8 cellular contexts compared by ENCODE assay signal in the genomic region with DNA sequence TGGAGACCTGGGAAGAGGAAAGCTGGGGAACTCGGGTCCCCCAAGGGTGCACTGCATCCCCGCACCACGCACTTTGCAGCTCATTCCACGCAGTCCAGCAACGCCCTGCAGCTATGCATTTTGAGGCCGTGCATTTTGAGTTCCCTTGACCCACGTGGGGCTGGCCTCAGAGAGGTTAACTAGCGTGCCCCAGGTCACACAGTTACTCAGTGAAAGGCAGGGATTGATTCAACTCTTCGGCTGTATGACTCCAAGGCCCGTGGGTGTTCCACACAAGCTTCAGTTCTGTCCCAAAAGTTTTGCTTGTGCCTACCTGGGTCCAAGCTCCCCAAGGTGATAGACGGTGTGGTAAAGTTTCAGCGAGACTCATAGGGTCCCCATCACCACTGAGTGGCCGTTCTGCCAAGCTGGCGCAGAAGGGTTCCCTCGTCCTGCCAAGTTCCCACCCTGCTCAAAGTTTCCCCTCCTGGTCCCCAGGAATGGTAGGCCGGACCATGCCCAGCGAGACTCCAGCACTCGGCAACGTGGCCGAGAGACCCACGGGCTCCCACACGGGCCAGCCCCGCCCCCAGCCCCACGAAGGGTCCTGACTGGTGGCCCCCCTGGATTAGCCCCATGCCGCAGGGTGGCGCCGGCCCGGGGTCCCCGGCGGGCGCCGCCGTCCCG. TPM values are rescaled to one million over a fixed set of nuclear protein-coding genes. Genes with fewer than 3 reads are reported as not detected.
A peak's percentile ranks its signal among the peaks of the same experiment; 100 is the strongest.
DNase-seq lines count a peak whose midpoint lies in the region; ATAC-seq and TF ChIP-seq lines count a peak whose summit lies in the region.

No MANE protein-coding gene starts in this region.

- H3K9me3 Mint-ChIP-seq in osteocyte (ENCODE audit: unreplicated experiment) = no peaks in the 10 kb centered on the region

- TF ChIP-seq CTCF in epithelial cell of proximal tubule (conservative IDR thresholded peaks at IDR 0.05; ENCODE audit: low read depth, low read length) = no peak
- no peak for TF ChIP-seq CTCF in osteocyte (IDR thresholded peaks at IDR 0.05)

- H3K4me3 ChIP-seq in epithelial cell of proximal tubule (ENCODE audit: low read depth, low read length) = peak overlapping the region; percentile 67

- peak; percentile 53 for DNase-seq in RKO (ENCODE audit: low spot score)
- DNase-seq in epithelial cell of proximal tubule (ENCODE audit: low read depth) = no peak
- no peak for DNase-seq in osteocyte (ENCODE audit: extremely low spot score, unreplicated experiment)
- no peak for DNase-seq in islet precursor cell
- DNase-seq in pons (ENCODE audit: low spot score) = no peak
- DNase-seq in NCI-H2107 treated with DMSO at 0.1 percent for 48 hours (lab: John Stamatoyannopoulos, UW; ENCODE audit: unreplicated experiment) = no peak
- no peak for DNase-seq in GDM1 (lab: John Stamatoyannopoulos, UW)

- H3K27me3 Mint-ChIP-seq in osteocyte (ENCODE audit: unreplicated experiment) = no peaks in the 10 kb centered on the region

- peaks cover 79% of the 10 kb centered on the region for H3K4me1 Mint-ChIP-seq in osteocyte (ENCODE audit: unreplicated experiment)

- peak; percentile 7 for ATAC-seq in GM19324 (IDR thresholded peaks at IDR 0.05; ENCODE audit: low FRiP score, unreplicated experiment)

- H3K36me3 Mint-ChIP-seq in osteocyte (ENCODE audit: unreplicated experiment) = peaks cover 1% of the 10 kb centered on the region

- peak overlapping the region; percentile 82 for H3K27ac Mint-ChIP-seq in osteocyte (ENCODE audit: unreplicated experiment)

- H3K4me3 Mint-ChIP-seq in osteocyte (ENCODE audit: unreplicated experiment) = peak overlapping the region; percentile 78

RNA-seq across cellular contexts. Expression of a gene that starts 0.6 kb away (rescaled TPM):
- total RNA-seq in epithelial cell of proximal tubule = 57.7 and 156 TPM in 2 replicates
- total RNA-seq in osteocyte = 197 and 230 TPM in 2 replicates

RNA-seq across cellular contexts. Expression of a gene that starts 40.3 kb away (rescaled TPM):
- total RNA-seq in epithelial cell of proximal tubule = not detected in 2 replicates
- total RNA-seq in osteocyte = not detected in 2 replicates
